In the genomic region with DNA sequence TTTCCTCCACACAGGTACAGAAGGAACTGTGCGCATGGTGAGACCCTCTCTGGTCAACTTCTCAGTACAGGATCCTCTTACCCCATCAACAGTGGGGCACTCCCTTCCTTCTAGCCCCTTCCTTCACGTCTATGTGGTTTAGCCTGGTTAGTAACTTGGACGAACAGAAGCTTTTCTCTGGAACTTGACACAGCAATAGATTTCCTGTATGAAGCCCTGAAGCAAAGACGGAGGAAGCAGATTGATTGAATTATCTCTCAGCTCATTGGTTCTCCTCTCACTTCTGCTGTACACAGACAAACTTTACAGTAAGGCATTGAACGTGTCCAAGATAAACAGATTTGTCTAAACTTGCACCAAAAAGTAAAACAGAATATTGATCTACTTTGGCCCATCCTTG, we compare ENCODE assay signal across 10 cellular contexts. TPM values are rescaled to one million over a fixed set of nuclear protein-coding genes. Genes with fewer than 3 reads are reported as not detected.
DNase-seq lines count a peak whose midpoint lies in the region; ATAC-seq lines count a peak whose summit lies in the region.
"Had no signal": no experiment of that assay in that cellular context is flagged by ENCODE, and none has a peak within 500 bp of the region (broad histone marks: within the 10 kb centered on the region; RNA-seq: fewer than 3 reads in every experiment).

A gene with protein sequence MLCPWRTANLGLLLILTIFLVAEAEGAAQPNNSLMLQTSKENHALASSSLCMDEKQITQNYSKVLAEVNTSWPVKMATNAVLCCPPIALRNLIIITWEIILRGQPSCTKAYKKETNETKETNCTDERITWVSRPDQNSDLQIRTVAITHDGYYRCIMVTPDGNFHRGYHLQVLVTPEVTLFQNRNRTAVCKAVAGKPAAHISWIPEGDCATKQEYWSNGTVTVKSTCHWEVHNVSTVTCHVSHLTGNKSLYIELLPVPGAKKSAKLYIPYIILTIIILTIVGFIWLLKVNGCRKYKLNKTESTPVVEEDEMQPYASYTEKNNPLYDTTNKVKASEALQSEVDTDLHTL (minus strand): TSS at position 210 of the 400 bp plus-strand sequence. CDS start 246 bp downstream, outside the sequence.

- peaks cover 0 to 8% of the 10 kb centered on the region in 2 donors for H3K36me3 Mint-ChIP-seq in CD4-positive, alpha-beta memory T cell
- no peaks in the 10 kb centered on the region for H3K36me3 Mint-ChIP-seq in activated naive CD8-positive, alpha-beta T cell treated with anti-CD3 and anti-CD28 coated beads for 36 hours

- no peaks in the 10 kb centered on the region for H3K79me2 ChIP-seq in Karpas-422 (ENCODE audit: low read length)

- intact Hi-C loops in CD4-positive, alpha-beta memory T cell (cut with micrococcal nuclease), result loop anchor here (1.0 to 10.0 kb wide), 4 partner anchors 118 to 410 kb away; partner anchors contain the start of genes ATG3 and SLC35A5

- H3K27ac Mint-ChIP-seq in CD4-positive, alpha-beta memory T cell, result peak within 1 kb of the TSS; percentile 88 to 98 (median 93)
- H3K27ac Mint-ChIP-seq in activated naive CD8-positive, alpha-beta T cell treated with anti-CD3 and anti-CD28 coated beads for 36 hours, result peak within 1 kb of the TSS; percentile 89

- no peaks in the 10 kb centered on the region for H4K20me1 ChIP-seq in Karpas-422 (ENCODE audit: insufficient read depth, low read depth, low read length)

- no peaks in the 10 kb centered on the region for H3K27me3 ChIP-seq in CD4-positive, alpha-beta memory T cell (ENCODE audit: insufficient read depth, low read length)
- H3K27me3 ChIP-seq in Karpas-422 (ENCODE audit: low read length) (no peaks in the 10 kb centered on the region), muscle layer of duodenum (ENCODE audit: low read depth, low read length) (no peaks in the 10 kb centered on the region)

- H3K36me3 ChIP-seq in CD4-positive, alpha-beta memory T cell (ENCODE audit: insufficient read depth, low read length), result no peaks in the 10 kb centered on the region
- no peaks in the 10 kb centered on the region for H3K36me3 ChIP-seq in Karpas-422 (ENCODE audit: insufficient read depth, low read length)
- H3K36me3 ChIP-seq in muscle layer of duodenum (ENCODE audit: control insufficient read depth in 1 of 2, insufficient read depth in 2 of 2, low read length in 2 of 2), result no peaks in the 10 kb centered on the region
- H3K36me3 ChIP-seq: prostate gland had no signal

- POLR2A ChIA-PET in CD4-positive, alpha-beta memory T cell (lab: Charles Lee; ENCODE audit: partially characterized antibody), result interaction anchor here (0.8 to 4.5 kb wide), 16 partner anchors 9 to 240 kb away, joined by 3 to 25 read pairs (median 4); partner anchors contain the start of gene GTPBP8

- H3K27me3 Mint-ChIP-seq in CD4-positive, alpha-beta memory T cell, result no peaks in the 10 kb centered on the region
- H3K27me3 Mint-ChIP-seq in activated naive CD8-positive, alpha-beta T cell treated with anti-CD3 and anti-CD28 coated beads for 36 hours, result no peaks in the 10 kb centered on the region

- H3K4me2 ChIP-seq in Karpas-422 (ENCODE audit: low read depth, low read length, poor library complexity, severe bottlenecking), result no peak within 1 kb of the TSS

- H3K4me1 Mint-ChIP-seq in CD4-positive, alpha-beta memory T cell, result peaks cover 51 to 88% (median 65%) of the 10 kb centered on the region in 4 donors
- peaks cover 68% of the 10 kb centered on the region for H3K4me1 Mint-ChIP-seq in activated naive CD8-positive, alpha-beta T cell treated with anti-CD3 and anti-CD28 coated beads for 36 hours

- peak in 3 of 5 donors; percentile 21 to 39 (median 37) for DNase-seq in CD4-positive, alpha-beta memory T cell
- no peak for DNase-seq in Karpas-422
- no peak for DNase-seq in activated naive CD8-positive, alpha-beta T cell treated with anti-CD3 and anti-CD28 coated beads for 36 hours
- DNase-seq in RKO (ENCODE audit: low spot score), result no peak
- no peak for DNase-seq in globus pallidus (ENCODE audit: low spot score)
- DNase-seq in stimulated activated CD4-positive, alpha-beta T cell treated with anti-CD3 and anti-CD28 coated beads, Interleukin-12 subunit alpha, Interleukin-12 subunit beta, amount 100 ng/mL, for 4 hours, result no peak

- no peak for ATAC-seq in GM21381 (IDR thresholded peaks at IDR 0.05; ENCODE audit: unreplicated experiment)

- H3K4me3 ChIP-seq in CD4-positive, alpha-beta memory T cell (ENCODE audit: low read length in 2 of 2), result peak within 1 kb of the TSS; percentile 64 to 66
- H3K4me3 ChIP-seq in Karpas-422 (ENCODE audit: low read length) (no peak within 1 kb of the TSS), muscle layer of duodenum (ENCODE audit: low read depth in 1 of 2, low read length in 2 of 2) (peak within 1 kb of the TSS in 1 of 2 donors; percentile 45)
- H3K4me3 ChIP-seq: prostate gland had no signal

- peaks cover 61% of the 10 kb centered on the region for H3K4me1 ChIP-seq in CD4-positive, alpha-beta memory T cell (ENCODE audit: insufficient read depth, low read length)
- no peaks in the 10 kb centered on the region for H3K4me1 ChIP-seq in Karpas-422 (ENCODE audit: low read length)
- H3K4me1 ChIP-seq in muscle layer of duodenum (ENCODE audit: control insufficient read depth in 1 of 2, insufficient read depth in 2 of 2, low read length in 2 of 2), result no peaks in the 10 kb centered on the region
- H3K4me1 ChIP-seq: prostate gland had no signal

- H2AFZ ChIP-seq in Karpas-422 (ENCODE audit: low read length), result 0 out of 2 replicates have a peak within 1 kb of the TSS, but pooled peaks have one; percentile 16

- no peaks in the 10 kb centered on the region for H3K9me2 ChIP-seq in Karpas-422 (replicated peaks; ENCODE audit: insufficient read depth, low read length)

- CTCF ChIA-PET in CD4-positive, alpha-beta memory T cell (lab: Charles Lee; ENCODE audit: partially characterized antibody), result interaction anchor here (0.8 to 6.7 kb wide), 12 partner anchors 9 to 337 kb away, joined by 3 to 114 read pairs (median 4); partner anchors contain the start of genes CD200R1L and GTPBP8

- H3K9me3 Mint-ChIP-seq in CD4-positive, alpha-beta memory T cell, result peaks cover 0 to 4% (median 0%) of the 10 kb centered on the region in 8 donors
- H3K9me3 Mint-ChIP-seq in activated naive CD8-positive, alpha-beta T cell treated with anti-CD3 and anti-CD28 coated beads for 36 hours, result no peaks in the 10 kb centered on the region

- no peak within 1 kb of the TSS for H3K9ac ChIP-seq in Karpas-422 (ENCODE audit: low read length)

- peak within 1 kb of the TSS; percentile 88 to 98 (median 94) for H3K4me3 Mint-ChIP-seq in CD4-positive, alpha-beta memory T cell
- H3K4me3 Mint-ChIP-seq in activated naive CD8-positive, alpha-beta T cell treated with anti-CD3 and anti-CD28 coated beads for 36 hours, result peak within 1 kb of the TSS; percentile 75

- H3K27ac ChIP-seq in CD4-positive, alpha-beta memory T cell (ENCODE audit: low read depth, low read length), result peak within 1 kb of the TSS; percentile 65
- H3K27ac ChIP-seq in Karpas-422 (ENCODE audit: low read length) (no peak within 1 kb of the TSS), muscle layer of duodenum (ENCODE audit: low read length) (peak within 1 kb of the TSS; percentile 36)
- H3K27ac ChIP-seq: prostate gland had no signal

- H3K9me3 ChIP-seq in CD4-positive, alpha-beta memory T cell (ENCODE audit: control insufficient read depth in 1 of 2, low read length in 2 of 2), result no peaks in the 10 kb centered on the region
- H3K9me3 ChIP-seq in Karpas-422 (ENCODE audit: low read length) (no peaks in the 10 kb centered on the region), muscle layer of duodenum (ENCODE audit: control insufficient read depth in 1 of 2, low read length in 2 of 2) (no peaks in the 10 kb centered on the region)
- H3K9me3 ChIP-seq: prostate gland had no signal

RNA-seq across cellular contexts. Expression of the gene that starts here (rescaled TPM):
- 10 to 100 TPM; 29.2 to 30.1 TPM for total RNA-seq in CD4-positive, alpha-beta memory T cell
- 10 to 100 TPM; 22.6 to 27.6 TPM for polyA plus RNA-seq in CD4-positive, alpha-beta memory T cell
- total RNA-seq in Karpas-422 (2014; rRNA removed; shearing (Covaris generic); ENCODE audit: low replicate concordance), result not detected in 2 replicates
- total RNA-seq in activated naive CD8-positive, alpha-beta T cell treated with anti-CD3 and anti-CD28 coated beads for 36 hours, result 1 to 10 TPM; 1.4 to 1.8 TPM
- total RNA-seq: NCI-H460 had no signal

Comparison
In these comparisons a context has a peak if more than half of its experiments do, and no peak if none do; other contexts are left out.
1. RNA of the gene that starts here (total RNA-seq): 29.2 to 30.1 TPM in CD4-positive, alpha-beta memory T cell; 1.4 to 1.8 TPM in activated naive CD8-positive, alpha-beta T cell treated with anti-CD3 and anti-CD28 coated beads for 36 hours and not detected in Karpas-422; every median in the first group is over 10 times any median in the second.
2. DNase-seq: peak in CD4-positive, alpha-beta memory T cell (3 of 5); none in Karpas-422 (single experiment), activated naive CD8-positive, alpha-beta T cell treated with anti-CD3 and anti-CD28 coated beads for 36 hours (single experiment), RKO (single experiment), globus pallidus (single experiment) and stimulated activated CD4-positive, alpha-beta T cell treated with anti-CD3 and anti-CD28 coated beads, Interleukin-12 subunit alpha, Interleukin-12 subunit beta, amount 100 ng/mL, for 4 hours (single experiment).